8 cellular contexts compared by ENCODE assay signal in genomic region chr18:8389391-8390340, GRCh38.
DNase-seq lines count a peak whose midpoint lies in the region; ATAC-seq and TF ChIP-seq lines count a peak whose summit lies in the region.

No MANE protein-coding gene starts in this region.

- H3K36me3 ChIP-seq in body of pancreas (replicated peaks in 1 of 2; ENCODE audit: insufficient read depth in 1 of 2, low read depth in 2 of 2), result peaks cover 0 to under 1% of the 10 kb centered on the region in 2 donors

- no peaks in the 10 kb centered on the region for H3K27me3 ChIP-seq in body of pancreas

- peak; percentile 57 to 74 (median 70) for TF ChIP-seq CTCF in body of pancreas (IDR thresholded peaks at IDR 0.05)

- no peak overlapping the region for H3K27ac ChIP-seq in body of pancreas

- 67 to 75% methylated on average over 14 of the region's 14 CpGs for WGBS in body of pancreas, 2 donors

- no peak for TF ChIP-seq POLR2A in body of pancreas (IDR thresholded peaks at IDR 0.05)

- no peaks in the 10 kb centered on the region for H3K9me3 ChIP-seq in body of pancreas

- H3K4me1 ChIP-seq in body of pancreas, result peaks cover 12% of the 10 kb centered on the region

- peak; percentile 73 for DNase-seq in ELR (ENCODE audit: low read depth)
- peak; percentile 17 for DNase-seq in NCI-H82 treated with DMSO at 0.1 percent for 48 hours (lab: John Stamatoyannopoulos, UW; ENCODE audit: unreplicated experiment)
- DNase-seq in body of pancreas, result peak; percentile 72 to 79 (median 74)
- DNase-seq in iPS-NIHi11 (ENCODE audit: low spot score), result peak; percentile 83
- DNase-seq in stimulated activated CD4-positive, alpha-beta T cell treated with anti-CD3 and anti-CD28 coated beads, Interleukin-1b, Interleukin-23, amount 100 ng/mL, for 48 hours, result peak; percentile 37

- intact Hi-C loops in body of pancreas (cut with DNase I), result no loop called here

- H3K4me3 ChIP-seq in body of pancreas, result no peak overlapping the region

- peak; percentile 63 for ATAC-seq in HG03159 (IDR thresholded peaks at IDR 0.05; ENCODE audit: unreplicated experiment)
- ATAC-seq in body of pancreas, result peak; percentile 67
- ATAC-seq in HG02759 (IDR thresholded peaks at IDR 0.05; ENCODE audit: unreplicated experiment), result no peak
- no peak for ATAC-seq in HG02623 (IDR thresholded peaks at IDR 0.05; ENCODE audit: unreplicated experiment)

Comparison
In these comparisons a context has a peak if more than half of its experiments do, and no peak if none do; other contexts are left out.
1. DNase-seq: peak in every context shown above with its lines; median percentile 83 in iPS-NIHi11; 74 in body of pancreas; 73 in ELR; 37 in stimulated activated CD4-positive, alpha-beta T cell treated with anti-CD3 and anti-CD28 coated beads, Interleukin-1b, Interleukin-23, amount 100 ng/mL, for 48 hours; 17 in NCI-H82 treated with DMSO at 0.1 percent for 48 hours.
2. ATAC-seq: peak in HG03159 (single experiment) and body of pancreas (single experiment); none in HG02759 (single experiment) and HG02623 (single experiment).